15 cellular contexts compared by ENCODE assay signal in genomic region chr20:5177071-5177470, GRCh38.
"Had no signal": no experiment of that assay in that cellular context is flagged by ENCODE, and none has a peak within 500 bp of the region (broad histone marks: within the 10 kb centered on the region; RNA-seq: fewer than 3 reads in every experiment).

No MANE protein-coding gene starts in this region.

- H3K4me3 ChIP-seq: lung, thyroid gland had no signal

- H3K4me3 Mint-ChIP-seq: activated naive CD4-positive, alpha-beta T cell treated with anti-CD3 and anti-CD28 coated beads, Interleukin-2, amount 50 U/mL, for 24 hours; T-helper 2 cell treated with Interferon-gamma antibody and Interleukin-4, amounts not matched to agents 5 μg/mL and 100 μg/mL, for 36 hours had no signal

- H3K27me3 ChIP-seq: brain microvascular endothelial cell, thyroid gland had no signal

- H3K9me3 Mint-ChIP-seq: activated naive CD4-positive, alpha-beta T cell treated with anti-CD3 and anti-CD28 coated beads, Interleukin-2, amount 50 U/mL, for 24 hours; T-helper 2 cell treated with Interferon-gamma antibody and Interleukin-4, amounts not matched to agents 5 μg/mL and 100 μg/mL, for 36 hours had no signal

- H3K27ac ChIP-seq: brain microvascular endothelial cell, epithelial cell of prostate, thyroid gland had no signal

- H3K9me3 ChIP-seq: thyroid gland had no signal

- H3K27ac Mint-ChIP-seq: T-helper 2 cell treated with Interferon-gamma antibody and Interleukin-4, amounts not matched to agents 5 μg/mL and 100 μg/mL, for 36 hours had no signal

- ATAC-seq: left colon had no signal

- DNase-seq: activated CD4-positive, alpha-beta T cell treated with anti-CD3 and anti-CD28 coated beads for 1 hour; activated CD4-positive, alpha-beta T cell treated with anti-CD3 and anti-CD28 coated beads, Interleukin-2, amount 50 U/mL, for 48 hours; activated effector memory CD4-positive, alpha-beta T cell treated with anti-CD3 and anti-CD28 coated beads, Interleukin-2, amount 50 U/mL, for 16 hours; activated T-cell treated with anti-CD3 and anti-CD28 coated beads, Interleukin-2, amount 50 U/mL, for 48 hours; amygdala; brain microvascular endothelial cell; effector memory CD4-positive, alpha-beta T cell; left colon; midbrain; stimulated activated CD4-positive, alpha-beta T cell treated with anti-CD3 and anti-CD28 coated beads, Interleukin-1b, Interleukin-23, amount 100 ng/mL, for 48 hours; thyroid gland had no signal

- H3K27me3 Mint-ChIP-seq: activated naive CD4-positive, alpha-beta T cell treated with anti-CD3 and anti-CD28 coated beads, Interleukin-2, amount 50 U/mL, for 24 hours had no signal
